In genomic region chr6:47309326-47310130, GRCh38 we compare ENCODE assay signal across 1 cellular context.
A peak's percentile ranks its signal among the peaks of the same experiment; 100 is the strongest.
TF ChIP-seq lines count a peak whose summit lies in the region.

A gene with protein sequence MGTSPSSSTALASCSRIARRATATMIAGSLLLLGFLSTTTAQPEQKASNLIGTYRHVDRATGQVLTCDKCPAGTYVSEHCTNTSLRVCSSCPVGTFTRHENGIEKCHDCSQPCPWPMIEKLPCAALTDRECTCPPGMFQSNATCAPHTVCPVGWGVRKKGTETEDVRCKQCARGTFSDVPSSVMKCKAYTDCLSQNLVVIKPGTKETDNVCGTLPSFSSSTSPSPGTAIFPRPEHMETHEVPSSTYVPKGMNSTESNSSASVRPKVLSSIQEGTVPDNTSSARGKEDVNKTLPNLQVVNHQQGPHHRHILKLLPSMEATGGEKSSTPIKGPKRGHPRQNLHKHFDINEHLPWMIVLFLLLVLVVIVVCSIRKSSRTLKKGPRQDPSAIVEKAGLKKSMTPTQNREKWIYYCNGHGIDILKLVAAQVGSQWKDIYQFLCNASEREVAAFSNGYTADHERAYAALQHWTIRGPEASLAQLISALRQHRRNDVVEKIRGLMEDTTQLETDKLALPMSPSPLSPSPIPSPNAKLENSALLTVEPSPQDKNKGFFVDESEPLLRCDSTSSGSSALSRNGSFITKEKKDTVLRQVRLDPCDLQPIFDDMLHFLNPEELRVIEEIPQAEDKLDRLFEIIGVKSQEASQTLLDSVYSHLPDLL (minus strand): TSS chr6:47309905. CDS start chr6:47309511, 394 bp downstream.

TF ChIP-seq in K562, 482 proteins besides CTCF, POLR2A, EP300 and RAD21 (continued from another document and continues in another):
- TF ChIP-seq, protein P1, sequence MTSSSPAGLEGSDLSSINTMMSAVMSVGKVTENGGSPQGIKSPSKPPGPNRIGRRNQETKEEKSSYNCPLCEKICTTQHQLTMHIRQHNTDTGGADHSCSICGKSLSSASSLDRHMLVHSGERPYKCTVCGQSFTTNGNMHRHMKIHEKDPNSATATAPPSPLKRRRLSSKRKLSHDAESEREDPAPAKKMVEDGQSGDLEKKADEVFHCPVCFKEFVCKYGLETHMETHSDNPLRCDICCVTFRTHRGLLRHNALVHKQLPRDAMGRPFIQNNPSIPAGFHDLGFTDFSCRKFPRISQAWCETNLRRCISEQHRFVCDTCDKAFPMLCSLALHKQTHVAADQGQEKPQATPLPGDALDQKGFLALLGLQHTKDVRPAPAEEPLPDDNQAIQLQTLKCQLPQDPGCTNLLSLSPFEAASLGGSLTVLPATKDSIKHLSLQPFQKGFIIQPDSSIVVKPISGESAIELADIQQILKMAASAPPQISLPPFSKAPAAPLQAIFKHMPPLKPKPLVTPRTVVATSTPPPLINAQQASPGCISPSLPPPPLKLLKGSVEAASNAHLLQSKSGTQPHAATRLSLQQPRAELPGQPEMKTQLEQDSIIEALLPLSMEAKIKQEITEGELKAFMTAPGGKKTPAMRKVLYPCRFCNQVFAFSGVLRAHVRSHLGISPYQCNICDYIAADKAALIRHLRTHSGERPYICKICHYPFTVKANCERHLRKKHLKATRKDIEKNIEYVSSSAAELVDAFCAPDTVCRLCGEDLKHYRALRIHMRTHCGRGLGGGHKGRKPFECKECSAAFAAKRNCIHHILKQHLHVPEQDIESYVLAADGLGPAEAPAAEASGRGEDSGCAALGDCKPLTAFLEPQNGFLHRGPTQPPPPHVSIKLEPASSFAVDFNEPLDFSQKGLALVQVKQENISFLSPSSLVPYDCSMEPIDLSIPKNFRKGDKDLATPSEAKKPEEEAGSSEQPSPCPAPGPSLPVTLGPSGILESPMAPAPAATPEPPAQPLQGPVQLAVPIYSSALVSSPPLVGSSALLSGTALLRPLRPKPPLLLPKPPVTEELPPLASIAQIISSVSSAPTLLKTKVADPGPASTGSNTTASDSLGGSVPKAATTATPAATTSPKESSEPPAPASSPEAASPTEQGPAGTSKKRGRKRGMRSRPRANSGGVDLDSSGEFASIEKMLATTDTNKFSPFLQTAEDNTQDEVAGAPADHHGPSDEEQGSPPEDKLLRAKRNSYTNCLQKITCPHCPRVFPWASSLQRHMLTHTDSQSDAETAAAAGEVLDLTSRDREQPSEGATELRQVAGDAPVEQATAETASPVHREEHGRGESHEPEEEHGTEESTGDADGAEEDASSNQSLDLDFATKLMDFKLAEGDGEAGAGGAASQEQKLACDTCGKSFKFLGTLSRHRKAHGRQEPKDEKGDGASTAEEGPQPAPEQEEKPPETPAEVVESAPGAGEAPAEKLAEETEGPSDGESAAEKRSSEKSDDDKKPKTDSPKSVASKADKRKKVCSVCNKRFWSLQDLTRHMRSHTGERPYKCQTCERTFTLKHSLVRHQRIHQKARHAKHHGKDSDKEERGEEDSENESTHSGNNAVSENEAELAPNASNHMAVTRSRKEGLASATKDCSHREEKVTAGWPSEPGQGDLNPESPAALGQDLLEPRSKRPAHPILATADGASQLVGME (CRISPR knock-in tag; IDR thresholded peaks at IDR 0.05), result peak; percentile 32; the same call in 1 of the 2 replicates
- TF ChIP-seq KDM5B (IDR thresholded peaks at IDR 0.05; ENCODE audit: insufficient replicate concordance, low read depth, low read length), result peak; percentile 31
- TF ChIP-seq, protein P2, sequence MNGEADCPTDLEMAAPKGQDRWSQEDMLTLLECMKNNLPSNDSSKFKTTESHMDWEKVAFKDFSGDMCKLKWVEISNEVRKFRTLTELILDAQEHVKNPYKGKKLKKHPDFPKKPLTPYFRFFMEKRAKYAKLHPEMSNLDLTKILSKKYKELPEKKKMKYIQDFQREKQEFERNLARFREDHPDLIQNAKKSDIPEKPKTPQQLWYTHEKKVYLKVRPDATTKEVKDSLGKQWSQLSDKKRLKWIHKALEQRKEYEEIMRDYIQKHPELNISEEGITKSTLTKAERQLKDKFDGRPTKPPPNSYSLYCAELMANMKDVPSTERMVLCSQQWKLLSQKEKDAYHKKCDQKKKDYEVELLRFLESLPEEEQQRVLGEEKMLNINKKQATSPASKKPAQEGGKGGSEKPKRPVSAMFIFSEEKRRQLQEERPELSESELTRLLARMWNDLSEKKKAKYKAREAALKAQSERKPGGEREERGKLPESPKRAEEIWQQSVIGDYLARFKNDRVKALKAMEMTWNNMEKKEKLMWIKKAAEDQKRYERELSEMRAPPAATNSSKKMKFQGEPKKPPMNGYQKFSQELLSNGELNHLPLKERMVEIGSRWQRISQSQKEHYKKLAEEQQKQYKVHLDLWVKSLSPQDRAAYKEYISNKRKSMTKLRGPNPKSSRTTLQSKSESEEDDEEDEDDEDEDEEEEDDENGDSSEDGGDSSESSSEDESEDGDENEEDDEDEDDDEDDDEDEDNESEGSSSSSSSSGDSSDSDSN (IDR thresholded peaks at IDR 0.05; ENCODE audit: borderline replicate concordance in 1 of 2, low read depth in 2 of 2, low read length in 2 of 2), result peak; percentile 33 to 54; a peak in 1 of 4 replicates
- TF ChIP-seq ZNF316 (IDR thresholded peaks at IDR 0.05), result peak; percentile 62
- 0 out of 2 replicates have a peak, but pooled peaks have one; percentile 60 for TF ChIP-seq HLTF (IDR thresholded peaks at IDR 0.05)
- peak; percentile 33; the same call in 1 of the 2 replicates for TF ChIP-seq NR4A1 (CRISPR knock-in tag; IDR thresholded peaks at IDR 0.05)
- TF ChIP-seq NR4A1 (tag; IDR thresholded peaks at IDR 0.05), result 0 out of 2 replicates have a peak, but pooled peaks have one; percentile 62
- TF ChIP-seq MTA1 (IDR thresholded peaks at IDR 0.05; ENCODE audit: borderline replicate concordance), result peak; percentile 35; the same call in 1 of the 2 replicates
- TF ChIP-seq ESRRA (IDR thresholded peaks at IDR 0.05; ENCODE audit: borderline replicate concordance, low read depth), result peak; percentile 75; the same call in 1 of the 2 replicates
- TF ChIP-seq ZC3H4 (CRISPR knock-in tag; IDR thresholded peaks at IDR 0.05; ENCODE audit: borderline replicate concordance), result 0 out of 2 replicates have a peak, but pooled peaks have one; percentile 70
- TF ChIP-seq ZNF780A (CRISPR knock-in tag; IDR thresholded peaks at IDR 0.05), result no peak
- TF ChIP-seq, protein P3, sequence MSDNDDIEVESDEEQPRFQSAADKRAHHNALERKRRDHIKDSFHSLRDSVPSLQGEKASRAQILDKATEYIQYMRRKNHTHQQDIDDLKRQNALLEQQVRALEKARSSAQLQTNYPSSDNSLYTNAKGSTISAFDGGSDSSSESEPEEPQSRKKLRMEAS (CRISPR knock-in tag; IDR thresholded peaks at IDR 0.05), result peak; percentile 97
- peak; percentile 79 for TF ChIP-seq SP1 (CRISPR knock-in tag; IDR thresholded peaks at IDR 0.05)
- TF ChIP-seq RFX5 (IDR thresholded peaks at IDR 0.05; ENCODE audit: low read depth, low read length), result no peak
- TF ChIP-seq SOX6 (IDR thresholded peaks at IDR 0.05), result peak; percentile 64
- peak; percentile 75 to 89; a peak in 2 of 4 replicates for TF ChIP-seq SIN3A (IDR thresholded peaks at IDR 0.05; ENCODE audit: borderline replicate concordance in 2 of 2, control insufficient read depth in 1 of 2, low read depth in 2 of 2, low read length in 2 of 2)
- 0 out of 2 replicates have a peak, but pooled peaks have one; percentile 28 for TF ChIP-seq THRB (CRISPR knock-in tag; conservative IDR thresholded peaks at IDR 0.05)
- peak; percentile 84; the same call in 1 of the 2 replicates for TF ChIP-seq STAG1 (CRISPR knock-in tag; IDR thresholded peaks at IDR 0.05; ENCODE audit: borderline replicate concordance)
- peak; percentile 59; the same call in 1 of the 2 replicates for TF ChIP-seq HDAC6 (IDR thresholded peaks at IDR 0.05; ENCODE audit: low read depth, low read length)
- no peak for TF ChIP-seq KDM4B (IDR thresholded peaks at IDR 0.05; ENCODE audit: borderline replicate concordance in 2 of 2, low read depth in 1 of 2)
- TF ChIP-seq FOXP4 (CRISPR knock-in tag; IDR thresholded peaks at IDR 0.05; ENCODE audit: borderline replicate concordance), result peak; percentile 85; the same call in 1 of the 2 replicates
- peak; percentile 28 to 34; a peak in 2 of 4 replicates for TF ChIP-seq NRF1 (conservative IDR thresholded peaks at IDR 0.05 in 1 of 2, IDR thresholded peaks at IDR 0.05 in 1 of 2)
- TF ChIP-seq, protein P4, sequence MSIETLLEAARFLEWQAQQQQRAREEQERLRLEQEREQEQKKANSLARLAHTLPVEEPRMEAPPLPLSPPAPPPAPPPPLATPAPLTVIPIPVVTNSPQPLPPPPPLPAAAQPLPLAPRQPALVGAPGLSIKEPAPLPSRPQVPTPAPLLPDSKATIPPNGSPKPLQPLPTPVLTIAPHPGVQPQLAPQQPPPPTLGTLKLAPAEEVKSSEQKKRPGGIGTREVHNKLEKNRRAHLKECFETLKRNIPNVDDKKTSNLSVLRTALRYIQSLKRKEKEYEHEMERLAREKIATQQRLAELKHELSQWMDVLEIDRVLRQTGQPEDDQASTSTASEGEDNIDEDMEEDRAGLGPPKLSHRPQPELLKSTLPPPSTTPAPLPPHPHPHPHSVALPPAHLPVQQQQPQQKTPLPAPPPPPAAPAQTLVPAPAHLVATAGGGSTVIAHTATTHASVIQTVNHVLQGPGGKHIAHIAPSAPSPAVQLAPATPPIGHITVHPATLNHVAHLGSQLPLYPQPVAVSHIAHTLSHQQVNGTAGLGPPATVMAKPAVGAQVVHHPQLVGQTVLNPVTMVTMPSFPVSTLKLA (conservative IDR thresholded peaks at IDR 0.05), result peak; percentile 96 to 99
- peak; percentile 68 for TF ChIP-seq C11orf30 (IDR thresholded peaks at IDR 0.05; ENCODE audit: low read depth)
- TF ChIP-seq, protein P5, sequence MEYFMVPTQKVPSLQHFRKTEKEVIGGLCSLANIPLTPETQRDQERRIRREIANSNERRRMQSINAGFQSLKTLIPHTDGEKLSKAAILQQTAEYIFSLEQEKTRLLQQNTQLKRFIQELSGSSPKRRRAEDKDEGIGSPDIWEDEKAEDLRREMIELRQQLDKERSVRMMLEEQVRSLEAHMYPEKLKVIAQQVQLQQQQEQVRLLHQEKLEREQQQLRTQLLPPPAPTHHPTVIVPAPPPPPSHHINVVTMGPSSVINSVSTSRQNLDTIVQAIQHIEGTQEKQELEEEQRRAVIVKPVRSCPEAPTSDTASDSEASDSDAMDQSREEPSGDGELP (CRISPR knock-in tag; IDR thresholded peaks at IDR 0.05; ENCODE audit: borderline replicate concordance), result peak; percentile 92
- TF ChIP-seq, protein P6, sequence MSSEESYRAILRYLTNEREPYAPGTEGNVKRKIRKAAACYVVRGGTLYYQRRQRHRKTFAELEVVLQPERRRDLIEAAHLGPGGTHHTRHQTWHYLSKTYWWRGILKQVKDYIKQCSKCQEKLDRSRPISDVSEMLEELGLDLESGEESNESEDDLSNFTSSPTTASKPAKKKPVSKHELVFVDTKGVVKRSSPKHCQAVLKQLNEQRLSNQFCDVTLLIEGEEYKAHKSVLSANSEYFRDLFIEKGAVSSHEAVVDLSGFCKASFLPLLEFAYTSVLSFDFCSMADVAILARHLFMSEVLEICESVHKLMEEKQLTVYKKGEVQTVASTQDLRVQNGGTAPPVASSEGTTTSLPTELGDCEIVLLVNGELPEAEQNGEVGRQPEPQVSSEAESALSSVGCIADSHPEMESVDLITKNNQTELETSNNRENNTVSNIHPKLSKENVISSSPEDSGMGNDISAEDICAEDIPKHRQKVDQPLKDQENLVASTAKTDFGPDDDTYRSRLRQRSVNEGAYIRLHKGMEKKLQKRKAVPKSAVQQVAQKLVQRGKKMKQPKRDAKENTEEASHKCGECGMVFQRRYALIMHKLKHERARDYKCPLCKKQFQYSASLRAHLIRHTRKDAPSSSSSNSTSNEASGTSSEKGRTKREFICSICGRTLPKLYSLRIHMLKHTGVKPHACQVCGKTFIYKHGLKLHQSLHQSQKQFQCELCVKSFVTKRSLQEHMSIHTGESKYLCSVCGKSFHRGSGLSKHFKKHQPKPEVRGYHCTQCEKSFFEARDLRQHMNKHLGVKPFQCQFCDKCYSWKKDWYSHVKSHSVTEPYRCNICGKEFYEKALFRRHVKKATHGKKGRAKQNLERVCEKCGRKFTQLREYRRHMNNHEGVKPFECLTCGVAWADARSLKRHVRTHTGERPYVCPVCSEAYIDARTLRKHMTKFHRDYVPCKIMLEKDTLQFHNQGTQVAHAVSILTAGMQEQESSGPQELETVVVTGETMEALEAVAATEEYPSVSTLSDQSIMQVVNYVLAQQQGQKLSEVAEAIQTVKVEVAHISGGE (CRISPR knock-in tag; IDR thresholded peaks at IDR 0.05), result no peak
- no peak for TF ChIP-seq TSHZ1 (CRISPR knock-in tag; IDR thresholded peaks at IDR 0.05)
